10 cellular contexts compared by ENCODE assay signal in the genomic region with DNA sequence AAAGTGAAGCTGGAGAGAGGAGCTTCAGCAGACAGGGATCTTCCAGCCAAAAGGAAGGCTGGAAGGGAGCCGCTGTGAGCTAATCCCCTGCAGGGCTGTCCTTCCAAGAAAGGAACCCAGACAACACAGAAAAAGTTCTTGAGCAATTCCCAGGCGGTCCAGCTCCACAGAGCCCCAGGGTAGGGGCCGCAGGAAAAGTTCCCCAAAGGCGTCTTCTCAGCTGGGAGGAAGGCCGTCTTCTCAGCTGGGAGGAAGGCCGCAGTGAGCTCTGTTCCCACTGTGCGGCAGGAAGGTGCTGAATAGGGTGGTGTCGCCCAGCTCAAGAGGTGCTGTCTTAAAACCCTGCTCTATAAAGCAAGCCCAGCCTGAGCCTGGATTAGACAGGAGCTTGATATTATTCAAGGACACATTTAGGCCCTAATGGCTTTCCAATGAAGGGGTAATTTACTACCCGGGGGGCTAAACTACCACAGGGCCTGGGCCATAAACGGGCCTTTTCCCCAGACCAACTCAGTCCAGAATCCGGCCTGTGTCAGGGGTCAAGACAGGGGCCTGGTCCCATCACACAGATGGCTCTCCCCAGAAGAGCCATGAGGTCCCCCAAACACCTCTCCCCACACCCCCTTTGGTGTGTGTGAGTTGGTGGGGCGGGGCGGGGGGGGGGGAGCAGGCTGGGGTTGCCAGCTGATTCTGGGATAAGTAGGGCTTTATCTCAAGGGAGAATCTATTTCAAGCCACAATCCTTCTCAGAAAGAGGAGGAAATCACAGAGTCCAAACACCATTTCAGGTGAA.
DNase-seq lines count a peak whose midpoint lies in the region; ATAC-seq, FAIRE-seq and TF ChIP-seq lines count a peak whose summit lies in the region.
"Had no signal": no experiment of that assay in that cellular context is flagged by ENCODE, and none has a peak within 500 bp of the region (broad histone marks: within the 10 kb centered on the region; RNA-seq: fewer than 3 reads in every experiment).

No MANE protein-coding gene starts in this region.

- H3K9ac ChIP-seq in iPS-18a (ENCODE audit: low read length) (no peak overlapping the region), skeletal muscle tissue (ENCODE audit: low read depth in 1 of 3, low read length in 3 of 3) (peak overlapping the region in 1 of 3 donors; percentile 54)

- no peak for TF ChIP-seq CTCF in HEK293 (tag by site-specific recombination; IDR thresholded peaks at IDR 0.05)

- peaks cover 43% of the 10 kb centered on the region for H3K4me1 Mint-ChIP-seq in activated naive CD8-positive, alpha-beta T cell treated with anti-CD3 and anti-CD28 coated beads, Interleukin-2, amount 50 U/mL, for 24 hours

- no peak for TF ChIP-seq POLR2A in GM12891 (IDR thresholded peaks at IDR 0.05; ENCODE audit: low read depth, low read length)

- H3K4me1 ChIP-seq in HEK293 (ENCODE audit: control insufficient read depth, insufficient read depth, low read length) (peaks cover 4% of the 10 kb centered on the region; the same call in 1 of the 2 replicates), iPS-18a (ENCODE audit: control insufficient read depth, low read depth, low read length) (peaks cover 19% of the 10 kb centered on the region), skeletal muscle tissue (ENCODE audit: control insufficient read depth in 3 of 3, insufficient read depth in 3 of 3, low read length in 3 of 3) (peaks cover 14 to 30% (median 28%) of the 10 kb centered on the region in 3 donors)

- no peak for DNase-seq in activated naive CD8-positive, alpha-beta T cell treated with anti-CD3 and anti-CD28 coated beads, Interleukin-2, amount 50 U/mL, for 24 hours
- no peak for DNase-seq in stimulated activated CD4-positive, alpha-beta T cell treated with anti-CD3 and anti-CD28 coated beads, Interleukin-4, amount 100 ng/mL, for 1 hour
- no peak for DNase-seq in stimulated activated CD4-positive, alpha-beta T cell treated with anti-CD3 and anti-CD28 coated beads, Interleukin-4, amount 100 ng/mL, for 4 hours
- no peak for DNase-seq in foreskin melanocyte
- DNase-seq in GM12891 (ENCODE audit: insufficient read length, low spot score), result no peak
- DNase-seq: stimulated activated naive B cell treated with anti-CD40 and anti-IgM and Interleukin-4, amounts not matched to agents 10 μg/mL and 1 μg/mL and 100 μg/mL, for 72 hours had no signal

- H3K36me3 ChIP-seq in HEK293 (ENCODE audit: control insufficient read depth in 2 of 2, insufficient read depth in 1 of 2, low read length in 2 of 2), result no peaks in the 10 kb centered on the region
- no peaks in the 10 kb centered on the region for H3K36me3 ChIP-seq in iPS-18a (ENCODE audit: control insufficient read depth, low read depth, low read length)
- H3K36me3 ChIP-seq in skeletal muscle tissue (ENCODE audit: control insufficient read depth in 3 of 3, insufficient read depth in 3 of 3, low read length in 3 of 3), result no peaks in the 10 kb centered on the region
- H3K36me3 ChIP-seq: SJSA1 had no signal

- no peaks in the 10 kb centered on the region for H3K27me3 Mint-ChIP-seq in activated naive CD8-positive, alpha-beta T cell treated with anti-CD3 and anti-CD28 coated beads, Interleukin-2, amount 50 U/mL, for 24 hours
- H3K27me3 Mint-ChIP-seq: stimulated activated naive B cell treated with anti-CD40 and anti-IgM and Interleukin-4, amounts not matched to agents 10 μg/mL and 1 μg/mL and 100 μg/mL, for 72 hours had no signal

- H3K4me3 Mint-ChIP-seq in activated naive CD8-positive, alpha-beta T cell treated with anti-CD3 and anti-CD28 coated beads, Interleukin-2, amount 50 U/mL, for 24 hours, result peak overlapping the region; percentile 56

- POLR2A ChIA-PET in HEK293 (lab: Yijun Ruan, JAX), result interaction anchor here (1.1 kb wide), 1 partner anchor 18 kb away, joined by 3 read pairs; no protein-coding TSS in a partner anchor

- FAIRE-seq in GM12891 (lab: Jason Lieb, UNC), result no peak

- H3K9me3 Mint-ChIP-seq in activated naive CD8-positive, alpha-beta T cell treated with anti-CD3 and anti-CD28 coated beads, Interleukin-2, amount 50 U/mL, for 24 hours, result no peaks in the 10 kb centered on the region
- H3K9me3 Mint-ChIP-seq: stimulated activated naive B cell treated with anti-CD40 and anti-IgM and Interleukin-4, amounts not matched to agents 10 μg/mL and 1 μg/mL and 100 μg/mL, for 72 hours had no signal

- peaks cover 1% of the 10 kb centered on the region for H3K36me3 Mint-ChIP-seq in activated naive CD8-positive, alpha-beta T cell treated with anti-CD3 and anti-CD28 coated beads, Interleukin-2, amount 50 U/mL, for 24 hours (ENCODE audit: low read depth)
- H3K36me3 Mint-ChIP-seq: stimulated activated naive B cell treated with anti-CD40 and anti-IgM and Interleukin-4, amounts not matched to agents 10 μg/mL and 1 μg/mL and 100 μg/mL, for 72 hours had no signal

- H3K27ac ChIP-seq in HEK293 (ENCODE audit: extremely low read depth, low read depth, low read length) (no peak overlapping the region), iPS-18a (ENCODE audit: low read length) (no peak overlapping the region), skeletal muscle tissue (ENCODE audit: low read depth, low read length) (peak overlapping the region; percentile 72)
- H3K27ac ChIP-seq: SJSA1 had no signal

- CTCF ChIA-PET in HEK293 (lab: Yijun Ruan, JAX), result interaction anchor here (0.5 kb wide), 1 partner anchor 200 kb away, joined by 3 read pairs; no protein-coding TSS in a partner anchor

- H3K4me3 ChIP-seq in HEK293 (ENCODE audit: low read depth, low read length) (no peak overlapping the region), iPS-18a (ENCODE audit: low read length) (peak overlapping the region; percentile 72), skeletal muscle tissue (ENCODE audit: low read length in 3 of 3) (peak overlapping the region in 2 of 3 donors; percentile 3 to 35)

- H3K9me3 ChIP-seq in HEK293 (ENCODE audit: control insufficient read depth, insufficient read depth, low read depth, low read length) (no peaks in the 10 kb centered on the region), iPS-18a (ENCODE audit: control insufficient read depth, low read depth, low read length) (no peaks in the 10 kb centered on the region), skeletal muscle tissue (ENCODE audit: control insufficient read depth in 3 of 3, low read length in 3 of 3) (no peaks in the 10 kb centered on the region)
- H3K9me3 ChIP-seq: SJSA1 had no signal

- H3K27ac Mint-ChIP-seq in activated naive CD8-positive, alpha-beta T cell treated with anti-CD3 and anti-CD28 coated beads, Interleukin-2, amount 50 U/mL, for 24 hours, result no peak overlapping the region
- H3K27ac Mint-ChIP-seq: stimulated activated naive B cell treated with anti-CD40 and anti-IgM and Interleukin-4, amounts not matched to agents 10 μg/mL and 1 μg/mL and 100 μg/mL, for 72 hours had no signal

- no peak for ATAC-seq in activated naive CD8-positive, alpha-beta T cell treated with anti-CD3 and anti-CD28 coated beads, Interleukin-2, amount 50 U/mL, for 24 hours
- ATAC-seq: stimulated activated naive B cell treated with anti-CD40 and anti-IgM and Interleukin-4, amounts not matched to agents 10 μg/mL and 1 μg/mL and 100 μg/mL, for 72 hours had no signal

- peaks cover 10% of the 10 kb centered on the region for H3K27me3 ChIP-seq in iPS-18a (ENCODE audit: control insufficient read depth, insufficient read depth, low read length)
- H3K27me3 ChIP-seq in skeletal muscle tissue (ENCODE audit: control insufficient read depth in 3 of 3, insufficient read depth in 3 of 3, low read length in 3 of 3), result peaks cover 0 to 7% (median 0%) of the 10 kb centered on the region in 3 donors
- H3K27me3 ChIP-seq: SJSA1 had no signal

TF ChIP-seq in HEK293, 187 proteins besides CTCF, POLR2A, EP300 and RAD21 (continues in another document):
- TF ChIP-seq ZBTB26 (tag by site-specific recombination; optimal IDR thresholded peaks at IDR 0.05) (no peak), GLIS1 (tag by site-specific recombination; IDR thresholded peaks at IDR 0.05) (peak; percentile 55), ZNF10 (tag by site-specific recombination; IDR thresholded peaks at IDR 0.05) (no peak), ZNF792 (tag by site-specific recombination; IDR thresholded peaks at IDR 0.05) (no peak), MZF1 (tag by site-specific recombination; IDR thresholded peaks at IDR 0.05; ENCODE audit: borderline replicate concordance) (no peak), ZIC2 (tag by site-specific recombination; IDR thresholded peaks at IDR 0.05) (peak; percentile 69), ZNF548 (tag by site-specific recombination; IDR thresholded peaks at IDR 0.05) (no peak), ZNF654 (tag by site-specific recombination; IDR thresholded peaks at IDR 0.05; ENCODE audit: low read depth) (no peak)

TF ChIP-seq in GM12891, 5 proteins besides CTCF, POLR2A, EP300 and RAD21:
- no peak for TF ChIP-seq SPI1 (IDR thresholded peaks at IDR 0.05; ENCODE audit: low read depth, low read length)
- no peak for TF ChIP-seq TAF1 (IDR thresholded peaks at IDR 0.05; ENCODE audit: low read depth, low read length)
- no peak for TF ChIP-seq POU2F2 (IDR thresholded peaks at IDR 0.05; ENCODE audit: low read depth, low read length)
- no peak for TF ChIP-seq PAX5 (IDR thresholded peaks at IDR 0.05; ENCODE audit: insufficient read depth, low read length, severe bottlenecking)
- no peak for TF ChIP-seq POLR2AphosphoS5 (IDR thresholded peaks at IDR 0.05; ENCODE audit: low read depth, low read length)
